In genomic region chr14:105304565-105304964, GRCh38 we compare ENCODE assay signal across 18 cellular contexts. TPM values are rescaled to one million over a fixed set of nuclear protein-coding genes. Genes with fewer than 3 reads are reported as not detected.
DNase-seq lines count a peak whose midpoint lies in the region; ATAC-seq, FAIRE-seq and TF ChIP-seq lines count a peak whose summit lies in the region.
"Had no signal": no experiment of that assay in that cellular context is flagged by ENCODE, and none has a peak within 500 bp of the region (broad histone marks: within the 10 kb centered on the region; RNA-seq: fewer than 3 reads in every experiment).

No MANE protein-coding gene starts in this region.

- no peak for TF ChIP-seq RAD21 in H1 (IDR thresholded peaks at IDR 0.05 in 1 of 2, conservative IDR thresholded peaks at IDR 0.05 in 1 of 2; ENCODE audit: low read depth in 2 of 2, low read length in 2 of 2)

- peak overlapping the region; percentile 85 for H3K27ac Mint-ChIP-seq in activated naive CD4-positive, alpha-beta T cell treated with anti-CD3 and anti-CD28 coated beads, Interleukin-2, amount 10 ng/mL, durations not matched to agents 7 days and 5 days
- H3K27ac Mint-ChIP-seq in T-cell = peak overlapping the region; percentile 83 to 88
- peak overlapping the region; percentile 88 for H3K27ac Mint-ChIP-seq in stimulated activated effector memory CD8-positive, alpha-beta T cell treated with anti-CD3 and anti-CD28 coated beads, Interleukin-12 subunit alpha, Interleukin-12 subunit beta, amount 100 ng/mL, for 72 hours

- POLR2A ChIA-PET in T-cell (lab: Charles Lee) (no interaction called here), H1 (lab: Charles Lee; ENCODE audit: partially characterized antibody) (no interaction called here)

- H2BK120ac ChIP-seq in H1 (replicated peaks; ENCODE audit: low read depth, low read length) = no peak overlapping the region
- H2BK120ac ChIP-seq in mesendoderm (ENCODE audit: low read depth, low read length) = no peak overlapping the region

- H3K4me1 Mint-ChIP-seq in activated naive CD4-positive, alpha-beta T cell treated with anti-CD3 and anti-CD28 coated beads, Interleukin-2, amount 10 ng/mL, durations not matched to agents 7 days and 5 days = peaks cover 44% of the 10 kb centered on the region
- H3K4me1 Mint-ChIP-seq in T-cell = peaks cover 25 to 29% (median 29%) of the 10 kb centered on the region in 3 donors
- peaks cover 37% of the 10 kb centered on the region for H3K4me1 Mint-ChIP-seq in stimulated activated effector memory CD8-positive, alpha-beta T cell treated with anti-CD3 and anti-CD28 coated beads, Interleukin-12 subunit alpha, Interleukin-12 subunit beta, amount 100 ng/mL, for 72 hours

- H3K4me3 ChIP-seq in H1 (ENCODE audit: extremely low read depth in 1 of 4, insufficient read depth in 2 of 4, low read depth in 3 of 4, low read length in 4 of 4) (no peak overlapping the region), mesendoderm (ENCODE audit: low read length) (no peak overlapping the region)

- H4K91ac ChIP-seq in H1 (replicated peaks; ENCODE audit: insufficient read length, low read length) = no peak overlapping the region

- no peaks in the 10 kb centered on the region for H3K9me3 ChIP-seq in H1 (ENCODE audit: insufficient read depth in 2 of 2, low read depth in 1 of 2, low read length in 1 of 2)

- no peak for FAIRE-seq in H1 (lab: Jason Lieb, UNC)
- FAIRE-seq: RCC 7860 had no signal

- H3K4me3 Mint-ChIP-seq in activated naive CD4-positive, alpha-beta T cell treated with anti-CD3 and anti-CD28 coated beads, Interleukin-2, amount 10 ng/mL, durations not matched to agents 7 days and 5 days = no peak overlapping the region
- no peak overlapping the region for H3K4me3 Mint-ChIP-seq in T-cell
- H3K4me3 Mint-ChIP-seq in stimulated activated effector memory CD8-positive, alpha-beta T cell treated with anti-CD3 and anti-CD28 coated beads, Interleukin-12 subunit alpha, Interleukin-12 subunit beta, amount 100 ng/mL, for 72 hours = no peak overlapping the region

- no peak overlapping the region for H2BK20ac ChIP-seq in H1 (ENCODE audit: low read length)

- H3K36me3 ChIP-seq in H1 (ENCODE audit: control insufficient read depth in 2 of 4, insufficient read depth in 4 of 4, low read length in 3 of 4) (no peaks in the 10 kb centered on the region), mesendoderm (ENCODE audit: control insufficient read depth, insufficient read depth, low read length) (no peaks in the 10 kb centered on the region)

- CTCF ChIA-PET in activated naive CD4-positive, alpha-beta T cell treated with anti-CD3 and anti-CD28 coated beads, Interleukin-2, amount 10 ng/mL, durations not matched to agents 7 days and 5 days (lab: Charles Lee) = interaction anchor here (0.9 to 1.1 kb wide), 2 partner anchors 9 to 23 kb away, joined by 4 to 5 read pairs; no protein-coding TSS in a partner anchor
- CTCF ChIA-PET in T-cell (lab: Charles Lee) (no interaction called here), H1 (lab: Charles Lee; ENCODE audit: partially characterized antibody) (interaction anchor here (1.4 to 1.6 kb wide), 2 partner anchors 25 to 30 kb away, joined by 3 read pairs; no protein-coding TSS in a partner anchor)

- 81% methylated on average over 9 of the region's 9 CpGs; no CpG with 5 or more reads in 1 of the 2 experiments for WGBS in H1 (ENCODE audit: extremely low coverage in 1 of 2, insufficient coverage in 1 of 2, insufficient read length in 1 of 2, insufficient replicate concordance in 2 of 2, low coverage in 1 of 2, low lambda C conversion rate in 2 of 2, missing lambda C conversion rate in 1 of 2), 2 experiments
- no CpG with 5 or more reads among the region's 9 CpGs for WGBS in mesendoderm (ENCODE audit: extremely low coverage, insufficient coverage, low lambda C conversion rate)

- no peak overlapping the region for H3K14ac ChIP-seq in H1 (ENCODE audit: insufficient read length)

- H4K8ac ChIP-seq in H1 (ENCODE audit: extremely low read depth, insufficient read depth, low read length) = no peak overlapping the region
- no peak overlapping the region for H4K8ac ChIP-seq in mesendoderm (ENCODE audit: low read depth, low read length)

- H3K4ac ChIP-seq in H1 (replicated peaks; ENCODE audit: insufficient read length, low read depth, low read length) = no peak overlapping the region
- H3K4ac ChIP-seq in mesendoderm (ENCODE audit: low read depth, low read length) = no peak overlapping the region

- no peak for TF ChIP-seq EP300 in H1 (IDR thresholded peaks at IDR 0.05; ENCODE audit: borderline replicate concordance in 1 of 2, low read depth in 2 of 2, low read length in 2 of 2)

- peak overlapping the region; percentile 18; the same call in 1 of the 2 replicates for H2BK12ac ChIP-seq in H1 (ENCODE audit: low read depth, low read length)

- no peak overlapping the region for H4K5ac ChIP-seq in H1 (ENCODE audit: insufficient read length, low read depth, low read length)
- H4K5ac ChIP-seq in mesendoderm (ENCODE audit: low read length) = no peak overlapping the region

- H3K4me2 ChIP-seq in H1 (ENCODE audit: insufficient read depth in 1 of 2, low read depth in 2 of 2, low read length in 2 of 2) = no peak overlapping the region
- H3K4me2 ChIP-seq in mesendoderm (ENCODE audit: low read length) = no peak overlapping the region

- H3K27ac ChIP-seq in H1 (ENCODE audit: low read depth, low read length) (no peak overlapping the region), mesendoderm (ENCODE audit: low read depth, low read length) (no peak overlapping the region)

- no peak overlapping the region for H2AK5ac ChIP-seq in H1 (ENCODE audit: low read depth, low read length)
- no peak overlapping the region for H2AK5ac ChIP-seq in mesendoderm (ENCODE audit: low read length)

- no peak for ATAC-seq in T-cell (replicated peaks in 1 of 4)
- ATAC-seq in stimulated activated effector memory CD8-positive, alpha-beta T cell treated with anti-CD3 and anti-CD28 coated beads, Interleukin-12 subunit alpha, Interleukin-12 subunit beta, amount 100 ng/mL, for 72 hours = no peak
- no peak for ATAC-seq in GM21576 (IDR thresholded peaks at IDR 0.05; ENCODE audit: unreplicated experiment)
- ATAC-seq in sciatic nerve = no peak
- ATAC-seq: Right ventricle myocardium inferior had no signal

- H3K56ac ChIP-seq in H1 (replicated peaks; ENCODE audit: insufficient read length, low read depth, low read length) (no peak overlapping the region), mesendoderm (ENCODE audit: low read length) (no peak overlapping the region)

- H3K9me3 Mint-ChIP-seq in activated naive CD4-positive, alpha-beta T cell treated with anti-CD3 and anti-CD28 coated beads, Interleukin-2, amount 10 ng/mL, durations not matched to agents 7 days and 5 days = no peaks in the 10 kb centered on the region
- no peaks in the 10 kb centered on the region for H3K9me3 Mint-ChIP-seq in T-cell
- no peaks in the 10 kb centered on the region for H3K9me3 Mint-ChIP-seq in stimulated activated effector memory CD8-positive, alpha-beta T cell treated with anti-CD3 and anti-CD28 coated beads, Interleukin-12 subunit alpha, Interleukin-12 subunit beta, amount 100 ng/mL, for 72 hours

- H3K79me1 ChIP-seq in H1 (ENCODE audit: low read depth, low read length) = peaks cover 3% of the 10 kb centered on the region; the same call in 1 of the 2 replicates
- H3K79me1 ChIP-seq in mesendoderm (ENCODE audit: low read length) = peaks cover 3% of the 10 kb centered on the region

- H3K79me2 ChIP-seq in H1 (ENCODE audit: control insufficient read depth in 1 of 2, insufficient read depth in 2 of 2, low read length in 2 of 2) (peaks cover 0 to 5% of the 10 kb centered on the region in 2 experiments; a peak in 1 of 4 replicates), mesendoderm (ENCODE audit: control insufficient read depth, insufficient read depth, low read length) (no peaks in the 10 kb centered on the region)

- no peak overlapping the region for H2AFZ ChIP-seq in H1 (ENCODE audit: low read length)

- H3K27me3 ChIP-seq in H1 (replicated peaks in 1 of 4; ENCODE audit: control insufficient read depth in 3 of 4, extremely low read depth in 1 of 4, insufficient read depth in 3 of 4, low read length in 3 of 4) (peaks cover 0 to 7% (median 5%) of the 10 kb centered on the region in 4 experiments; a peak in 4 of 7 replicates), mesendoderm (ENCODE audit: insufficient read depth, low read length, poor library complexity) (no peaks in the 10 kb centered on the region)

- H2BK15ac ChIP-seq in H1 (ENCODE audit: low read length) (no peak overlapping the region), mesendoderm (replicated peaks; ENCODE audit: low read depth) (no peak overlapping the region)

- no peak for TF ChIP-seq POLR2A in H1 (IDR thresholded peaks at IDR 0.05; ENCODE audit: control extremely low read depth in 1 of 2, low read depth in 2 of 2, low read length in 2 of 2)

- peaks cover 3 to 7% of the 10 kb centered on the region in 2 experiments for H4K20me1 ChIP-seq in H1 (replicated peaks in 1 of 2; ENCODE audit: control insufficient read depth in 1 of 2, insufficient read depth in 2 of 2, low read length in 2 of 2)

- no peak for DNase-seq in activated naive CD4-positive, alpha-beta T cell treated with anti-CD3 and anti-CD28 coated beads, Interleukin-2, amount 10 ng/mL, durations not matched to agents 7 days and 5 days
- no peak for DNase-seq in activated naive CD4-positive, alpha-beta T cell treated with Interleukin-2 at 50 U/mL for 16 hours
- DNase-seq in T-cell (no peak), H1 (ENCODE audit: low read depth in 1 of 2, low spot score in 2 of 2) (no peak), mesendoderm (no peak), sciatic nerve (ENCODE audit: low spot score) (no peak)
- DNase-seq in stimulated activated effector memory CD8-positive, alpha-beta T cell treated with anti-CD3 and anti-CD28 coated beads, Interleukin-12 subunit alpha, Interleukin-12 subunit beta, amount 100 ng/mL, for 72 hours (ENCODE audit: low spot score in 2 of 2) = no peak
- DNase-seq: C1 segment of cervical spinal cord; DND-41; HCEC 1CT; NCI-H1105; NCI-H1694; NCI-H510A; NCI-H748 treated with DMSO at 0.1 percent for 48 hours; NK-92 treated with Interleukin-12 subunit alpha and Interleukin-12 subunit beta, amount 100 ng/mL, for 24 hours had no signal

- no peaks in the 10 kb centered on the region for H3K27me3 Mint-ChIP-seq in activated naive CD4-positive, alpha-beta T cell treated with anti-CD3 and anti-CD28 coated beads, Interleukin-2, amount 10 ng/mL, durations not matched to agents 7 days and 5 days
- no peaks in the 10 kb centered on the region for H3K27me3 Mint-ChIP-seq in T-cell

- peaks cover 2 to 12% (median 10%) of the 10 kb centered on the region in 4 experiments for H3K4me1 ChIP-seq in H1 (replicated peaks in 1 of 4; ENCODE audit: control insufficient read depth in 3 of 4, insufficient read depth in 4 of 4, low read length in 3 of 4)
- no peaks in the 10 kb centered on the region for H3K4me1 ChIP-seq in mesendoderm (ENCODE audit: control insufficient read depth, low read depth, low read length)

- H2BK5ac ChIP-seq in H1 (ENCODE audit: low read depth, low read length) (no peak overlapping the region), mesendoderm (ENCODE audit: low read length) (no peak overlapping the region)

- intact Hi-C loops in sciatic nerve (cut with DNase I) = no loop called here

- H3K18ac ChIP-seq in H1 (ENCODE audit: extremely low read depth, low read length) (no peak overlapping the region), mesendoderm (ENCODE audit: low read length) (no peak overlapping the region)

- TF ChIP-seq CTCF in H1 (IDR thresholded peaks at IDR 0.05; ENCODE audit: control extremely low read depth in 1 of 3, insufficient read depth in 1 of 3, low read depth in 1 of 3, low read length in 3 of 3) = no peak

- peaks cover 14% of the 10 kb centered on the region for H3K36me3 Mint-ChIP-seq in activated naive CD4-positive, alpha-beta T cell treated with anti-CD3 and anti-CD28 coated beads, Interleukin-2, amount 10 ng/mL, durations not matched to agents 7 days and 5 days
- no peaks in the 10 kb centered on the region for H3K36me3 Mint-ChIP-seq in T-cell
- H3K36me3 Mint-ChIP-seq in stimulated activated effector memory CD8-positive, alpha-beta T cell treated with anti-CD3 and anti-CD28 coated beads, Interleukin-12 subunit alpha, Interleukin-12 subunit beta, amount 100 ng/mL, for 72 hours = peaks cover 10% of the 10 kb centered on the region

- H3K9ac ChIP-seq in H1 (replicated peaks in 1 of 4; ENCODE audit: extremely low read depth in 1 of 4, low read depth in 3 of 4, low read length in 3 of 4) = no peak overlapping the region
- no peak overlapping the region for H3K9ac ChIP-seq in mesendoderm (ENCODE audit: low read length)

- peaks cover 4% of the 10 kb centered on the region; the same call in 1 of the 2 replicates for H3K23me2 ChIP-seq in H1 (ENCODE audit: low read depth, low read length)

- no peak overlapping the region for H3K23ac ChIP-seq in H1 (ENCODE audit: insufficient read length)
- H3K23ac ChIP-seq in mesendoderm (ENCODE audit: low read length) = no peak overlapping the region

RNA-seq across cellular contexts. Expression of gene BRF1, which starts 3.8 kb away (rescaled TPM):
- total RNA-seq in T-cell (10 to 100 TPM; 57.7 to 70.5 (median 66.5) TPM), sciatic nerve (48.4 TPM)
- 18.3 and 18.5 TPM in 2 replicates for total RNA-seq in H1 (2021; fragmentation: NEBNext Ultra II Directional; extraction: Animal tissue kit (Norgen Biotek cat#: 25700))
- 7.7 and 12.5 TPM in 2 replicates for polyA plus RNA-seq in H1 (2011; rRNA removed)
- 11.1 TPM for polyA plus RNA-seq in H1 (2011; cell fraction: cytosol; rRNA removed)
- polyA plus RNA-seq in H1 (2011; cell fraction: nucleus; rRNA removed) = 32.8 TPM
- 11.4 to 15.6 TPM (median 13.1 TPM) in 4 replicates for polyA plus RNA-seq in H1 (2012, experiment 1 of 2)
- polyA plus RNA-seq in H1 (2012, experiment 2 of 2) = 7.8 TPM
- 9.6 TPM for polyA plus RNA-seq in H1 (2013, experiment 1 of 2)
- 8.4 TPM for polyA plus RNA-seq in H1 (2013, experiment 2 of 2)
- polyA minus RNA-seq in H1 (2011; rRNA and poly(A)+ RNA removed) = 10.3 and 11.4 TPM in 2 replicates
- 15.4 TPM for polyA minus RNA-seq in H1 (2011; cell fraction: cytosol; rRNA and poly(A)+ RNA removed)
- polyA minus RNA-seq in H1 (2011; cell fraction: nucleus; rRNA and poly(A)+ RNA removed) = 35.1 TPM
- 7.2 TPM for polyA plus RNA-seq in mesendoderm (2013, experiment 1 of 2)
- polyA plus RNA-seq in mesendoderm (2013, experiment 2 of 2) = 7.2 TPM

RNA-seq across cellular contexts. Expression of gene PACS2, which starts 10.0 kb away (rescaled TPM):
- total RNA-seq in T-cell = 10 to 100 TPM; 70.9 to 86.9 (median 78.0) TPM
- total RNA-seq in H1 (2021; fragmentation: NEBNext Ultra II Directional; extraction: Animal tissue kit (Norgen Biotek cat#: 25700)) = 62.3 and 62.8 TPM in 2 replicates
- 38.0 and 65.4 TPM in 2 replicates for polyA plus RNA-seq in H1 (2011; rRNA removed)
- 57.3 TPM for polyA plus RNA-seq in H1 (2011; cell fraction: cytosol; rRNA removed)
- 306 TPM for polyA plus RNA-seq in H1 (2011; cell fraction: nucleus; rRNA removed)
- polyA plus RNA-seq in H1 (2012, experiment 1 of 2) = 54.5 to 72.8 TPM (median 68.7 TPM) in 4 replicates
- 42.3 TPM for polyA plus RNA-seq in H1 (2012, experiment 2 of 2)
- polyA plus RNA-seq in H1 (2013, experiment 1 of 2) = 35.8 TPM
- polyA plus RNA-seq in H1 (2013, experiment 2 of 2) = 33.2 TPM
- 28.2 and 33.0 TPM in 2 replicates for polyA minus RNA-seq in H1 (2011; rRNA and poly(A)+ RNA removed)
- polyA minus RNA-seq in H1 (2011; cell fraction: cytosol; rRNA and poly(A)+ RNA removed) = 49.0 TPM
- 88.7 TPM for polyA minus RNA-seq in H1 (2011; cell fraction: nucleus; rRNA and poly(A)+ RNA removed)
- polyA plus RNA-seq in mesendoderm (2013, experiment 1 of 2) = 22.8 TPM
- 23.4 TPM for polyA plus RNA-seq in mesendoderm (2013, experiment 2 of 2)
- total RNA-seq in sciatic nerve = 152 TPM

RNA-seq across cellular contexts. Expression of gene BTBD6, which starts 56.2 kb away (rescaled TPM):
- 10 to 100 TPM; 36.0 to 55.1 (median 43.3) TPM for total RNA-seq in T-cell
- 10.2 and 11.6 TPM in 2 replicates for total RNA-seq in H1 (2021; fragmentation: NEBNext Ultra II Directional; extraction: Animal tissue kit (Norgen Biotek cat#: 25700))
- 9.8 and 10.1 TPM in 2 replicates for polyA plus RNA-seq in H1 (2011; rRNA removed)
- polyA plus RNA-seq in H1 (2011; cell fraction: cytosol; rRNA removed) = 9.4 TPM
- 16.1 TPM for polyA plus RNA-seq in H1 (2011; cell fraction: nucleus; rRNA removed)
- 7.2 to 14.6 TPM (median 12.4 TPM) in 4 replicates for polyA plus RNA-seq in H1 (2012, experiment 1 of 2)
- polyA plus RNA-seq in H1 (2012, experiment 2 of 2) = 13.7 TPM
- polyA plus RNA-seq in H1 (2013, experiment 1 of 2) = 8.8 TPM
- 8.2 TPM for polyA plus RNA-seq in H1 (2013, experiment 2 of 2)
- polyA minus RNA-seq in H1 (2011; rRNA and poly(A)+ RNA removed) = 5.8 and 7.9 TPM in 2 replicates
- 5.8 TPM for polyA minus RNA-seq in H1 (2011; cell fraction: cytosol; rRNA and poly(A)+ RNA removed)
- 4.4 TPM for polyA minus RNA-seq in H1 (2011; cell fraction: nucleus; rRNA and poly(A)+ RNA removed)
- 12.0 TPM for polyA plus RNA-seq in mesendoderm (2013, experiment 1 of 2)
- 12.3 TPM for polyA plus RNA-seq in mesendoderm (2013, experiment 2 of 2)
- total RNA-seq in sciatic nerve = 34.7 TPM

Comparison
In these comparisons a context has a peak if more than half of its experiments do, and no peak if none do; other contexts are left out.
1. CTCF ChIA-PET loops: an anchor here in activated naive CD4-positive, alpha-beta T cell treated with anti-CD3 and anti-CD28 coated beads, Interleukin-2, amount 10 ng/mL, durations not matched to agents 7 days and 5 days (0.9 to 1.1 kb wide) and H1 (1.4 to 1.6 kb wide); none called in T-cell.